Comparison of ENCODE assay signal across 30 cellular contexts in the genomic region with DNA sequence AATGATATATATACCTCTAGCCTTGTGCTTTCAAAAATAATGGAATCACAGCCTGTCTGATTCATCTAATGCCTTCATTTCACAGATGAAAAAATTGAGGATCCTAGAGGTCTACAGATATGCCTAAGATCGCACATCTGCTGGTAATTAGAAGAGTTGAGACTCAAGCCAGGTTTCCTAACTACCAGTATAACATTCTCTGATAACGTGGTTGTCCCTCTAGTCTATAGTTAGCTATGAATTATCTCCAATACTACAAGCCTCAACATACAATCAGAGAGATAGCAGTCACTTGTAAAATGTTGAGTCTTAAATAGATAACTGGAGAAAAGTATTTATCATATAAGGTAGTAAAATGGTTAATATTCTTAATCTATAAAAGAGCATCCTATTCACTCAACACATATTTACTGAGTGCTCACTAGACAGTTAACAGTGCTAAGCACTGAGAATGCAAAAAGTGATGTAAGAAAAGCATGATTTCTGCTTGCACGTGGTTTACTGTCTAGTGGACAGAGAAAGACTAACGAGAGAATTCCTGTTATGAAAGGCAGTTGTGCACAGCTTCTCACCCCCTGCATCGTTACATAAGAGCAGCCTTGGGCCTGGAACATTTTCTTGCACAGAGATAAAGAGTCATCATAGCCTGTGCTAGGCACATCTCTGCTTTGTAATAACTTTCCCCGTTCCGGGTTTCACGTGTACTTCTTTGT. TPM values are rescaled to one million over a fixed set of nuclear protein-coding genes. Genes with fewer than 3 reads are reported as not detected.
"Had no signal": no experiment of that assay in that cellular context is flagged by ENCODE, and none has a peak within 500 bp of the region (broad histone marks: within the 10 kb centered on the region; RNA-seq: fewer than 3 reads in every experiment).

No MANE protein-coding gene starts in this region.

- DNase-seq: activated CD4-positive, alpha-beta T cell treated with anti-CD3 and anti-CD28 coated beads, Interleukin-2, amount 10 ng/mL, durations not matched to agents 24 days and 14 days; activated CD4-positive, alpha-beta T cell treated with anti-CD3 and anti-CD28 coated beads, Interleukin-2, amount 50 U/mL, for 4 hours; activated CD8-positive, alpha-beta T cell treated with anti-CD3 and anti-CD28 coated beads for 36 hours; activated effector memory CD4-positive, alpha-beta T cell treated with anti-CD3 and anti-CD28 coated beads, Interleukin-2, amount 50 U/mL, for 16 hours; activated naive CD4-positive, alpha-beta T cell treated with Interleukin-2 at 50 U/mL for 16 hours; activated naive CD8-positive, alpha-beta T cell treated with anti-CD3 and anti-CD28 coated beads, Interleukin-2, amount 10 ng/mL, durations not matched to agents 7 days and 5 days; activated T-cell treated with anti-CD3 and anti-CD28 coated beads, Interleukin-2, amount 50 U/mL, for 1 hour; activated T-cell treated with anti-CD3 and anti-CD28 coated beads, Interleukin-2, amount 50 U/mL, for 72 hours; body of pancreas; Kasumi-1; KBM-7; MG63; NCI-H1048; NCI-H1105 treated with DMSO at 0.1 percent for 48 hours; NCI-H1436; NCI-H1694 treated with DMSO at 0.1 percent for 48 hours; NCI-H2029; NCI-H2171; NCI-H510A; NCI-H526; NCI-H748 treated with DMSO at 0.1 percent for 48 hours; NK-92 treated with Interleukin-12 subunit alpha and Interleukin-12 subunit beta, amount 100 ng/mL, for 24 hours; SHP77; SJCRH30; SK-N-SH; T-cell; T-helper 17 cell had no signal

RNA-seq across cellular contexts. Expression of a gene that starts 4.9 kb away (rescaled TPM):
- total RNA-seq: activated CD4-positive, alpha-beta T cell treated with anti-CD3 and anti-CD28 coated beads, Interleukin-2, amount 10 ng/mL, durations not matched to agents 24 days and 14 days; activated CD8-positive, alpha-beta memory T cell treated with anti-CD3 and anti-CD28 coated beads for 36 hours; activated CD8-positive, alpha-beta T cell treated with anti-CD3 and anti-CD28 coated beads for 36 hours; activated naive CD8-positive, alpha-beta T cell treated with anti-CD3 and anti-CD28 coated beads, Interleukin-2, amount 10 ng/mL, durations not matched to agents 7 days and 5 days; activated T-cell treated with anti-CD3 and anti-CD28 coated beads, Interleukin-2, amount 50 U/mL, for 72 hours; activated T-helper 17 cell treated with anti-CD3 and anti-CD28 coated beads, Interleukin-2, amount 50 U/mL, for 72 hours; OCI-LY7; SJCRH30; T-cell; T-helper 17 cell had no signal
